In the genomic region with DNA sequence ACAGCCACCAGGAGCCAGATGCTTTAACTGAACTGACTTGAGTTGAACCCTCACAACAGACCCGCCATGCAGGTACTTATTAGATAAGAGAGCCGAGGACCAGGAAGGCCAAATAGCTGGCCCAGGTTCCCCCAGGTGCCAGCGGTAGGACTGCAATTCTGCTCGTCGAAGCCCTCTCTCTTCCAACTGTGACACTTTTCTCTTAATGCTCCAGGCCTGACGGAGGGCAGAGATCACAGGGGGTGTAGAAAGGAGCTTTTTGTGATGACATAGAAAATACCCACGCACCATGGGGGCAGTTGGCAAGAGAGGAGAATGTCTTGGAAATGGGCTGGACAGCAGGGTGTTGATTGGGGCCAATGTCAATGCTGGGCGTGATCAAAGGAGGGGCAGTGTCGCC, we compare ENCODE assay signal across 16 cellular contexts.
"Had no signal": no experiment of that assay in that cellular context is flagged by ENCODE, and none has a peak within 500 bp of the region (broad histone marks: within the 10 kb centered on the region; RNA-seq: fewer than 3 reads in every experiment).

No MANE protein-coding gene starts in this region.

- H3K36me3 ChIP-seq: SJCRH30 had no signal

- H3K9me3 ChIP-seq: SJCRH30 had no signal

- ATAC-seq: K562, Panc1, SK-N-SH treated with all-trans-retinoic acid at 6 μM for 48 hours had no signal

- H3K4me1 ChIP-seq: SJCRH30 had no signal

- DNase-seq: Kasumi-1, KG1, NCI-H1048, NCI-H1436, NCI-H146, NCI-H1694, NCI-H1930, NCI-H524 treated with DMSO at 0.1 percent for 48 hours, NCI-H526 treated with DMSO at 0.1 percent for 48 hours, PC-9, SIG-M5, SJCRH30 had no signal

- H3K4me3 ChIP-seq: K562, PC-9, SJCRH30, SK-N-MC had no signal
